In the genomic region with DNA sequence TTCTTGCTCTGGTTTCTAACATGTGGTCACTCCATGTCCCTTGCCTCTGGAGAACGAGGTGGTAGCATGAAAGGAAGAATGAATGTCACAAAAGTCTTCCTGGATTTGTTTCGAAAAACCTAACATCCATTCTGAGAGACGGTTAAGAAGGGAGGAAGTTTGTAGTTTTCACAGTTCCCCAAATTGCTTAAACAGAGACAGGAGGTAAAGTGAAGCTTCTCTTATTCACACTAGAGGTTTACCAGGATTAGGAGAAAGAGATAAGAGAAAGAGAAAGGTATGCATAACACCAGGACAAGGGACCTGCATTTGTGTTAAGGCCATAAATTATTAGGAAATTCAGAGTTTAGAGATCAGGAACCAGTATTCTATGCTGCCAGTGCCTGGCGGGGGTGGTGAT, we compare ENCODE assay signal across 17 cellular contexts.
"Had no signal": no experiment of that assay in that cellular context is flagged by ENCODE, and none has a peak within 500 bp of the region (broad histone marks: within the 10 kb centered on the region; RNA-seq: fewer than 3 reads in every experiment).

No MANE protein-coding gene starts in this region.

- H3K9me3 ChIP-seq: adrenal gland, gastrocnemius medialis, heart right ventricle, left lung, pancreas, suprapubic skin had no signal

- H3K27me3 ChIP-seq: adrenal gland, gastrocnemius medialis, heart right ventricle, left lung, neural progenitor cell, suprapubic skin had no signal

- H3K4me1 Mint-ChIP-seq: neural progenitor cell had no signal

- H3K36me3 Mint-ChIP-seq: neural progenitor cell, type B pancreatic cell had no signal

- H3K36me3 ChIP-seq: adrenal gland, gastrocnemius medialis, heart right ventricle, left lung, neural progenitor cell, pancreas, suprapubic skin had no signal

- H3K27ac ChIP-seq: adrenal gland, gastrocnemius medialis, heart right ventricle, left lung, neural progenitor cell, pancreas, suprapubic skin had no signal

- H3K27ac Mint-ChIP-seq: activated T-helper 2 cell treated with anti-CD3 and anti-CD28 coated beads, Interferon-gamma antibody, Interleukin-2, Interleukin-4, amounts not matched to agents 10 μg/mL and 5 μg/mL and 100 μg/mL, durations not matched to agents 14 hours and 24 hours and 36 hours; neural progenitor cell; type B pancreatic cell had no signal

- H3K4me3 ChIP-seq: adrenal gland, gastrocnemius medialis, heart right ventricle, left lung, neural progenitor cell, pancreas, suprapubic skin had no signal

- H3K9me3 Mint-ChIP-seq: activated T-helper 2 cell treated with anti-CD3 and anti-CD28 coated beads, Interferon-gamma antibody, Interleukin-2, Interleukin-4, amounts not matched to agents 10 μg/mL and 5 μg/mL and 100 μg/mL, durations not matched to agents 14 hours and 24 hours and 36 hours; neural progenitor cell; type B pancreatic cell had no signal

- H3K9ac ChIP-seq: neural progenitor cell had no signal

- H3K4me1 ChIP-seq: adrenal gland, gastrocnemius medialis, neural progenitor cell, suprapubic skin had no signal

- DNase-seq: activated CD4-positive, alpha-beta T cell treated with anti-CD3 and anti-CD28 coated beads for 48 hours; activated CD8-positive, alpha-beta memory T cell treated with anti-CD3 and anti-CD28 coated beads for 24 hours; activated naive CD4-positive, alpha-beta T cell treated with anti-CD3 and anti-CD28 coated beads, Interleukin-2, amount 50 U/mL, for 16 hours; adrenal gland; gastrocnemius medialis; heart right ventricle; islet precursor cell; left lung; pancreas; stimulated activated CD4-positive, alpha-beta T cell treated with anti-CD3 and anti-CD28 coated beads, Interleukin-4, amount 100 ng/mL, for 1 hour; stimulated activated CD8-positive, alpha-beta memory T cell treated with anti-CD3 and anti-CD28 coated beads, Interleukin-4, amount 100 ng/mL, for 48 hours; stimulated activated naive CD8-positive, alpha-beta T cell treated with anti-CD3 and anti-CD28 coated beads, Interleukin-15, Interleukin-2, amounts not matched to agents 100 U/mL and 50 U/mL, for 24 hours; T-helper 9 cell had no signal

- H3K4me2 ChIP-seq: neural progenitor cell had no signal

- ATAC-seq: gastrocnemius medialis; heart right ventricle; left lung; pancreas; stimulated activated naive CD8-positive, alpha-beta T cell treated with anti-CD3 and anti-CD28 coated beads, Interleukin-15, Interleukin-2, amounts not matched to agents 100 U/mL and 50 U/mL, for 24 hours had no signal

- H3K4me3 Mint-ChIP-seq: neural progenitor cell, type B pancreatic cell had no signal
